Comparison of ENCODE assay signal across 8 cellular contexts in genomic region chr19:32464279-32464678, GRCh38. TPM values are rescaled to one million over a fixed set of nuclear protein-coding genes. Genes with fewer than 3 reads are reported as not detected.
DNase-seq lines count a peak whose midpoint lies in the region; ATAC-seq, FAIRE-seq and TF ChIP-seq lines count a peak whose summit lies in the region.

No MANE protein-coding gene starts in this region.

- peak; percentile 74 for FAIRE-seq in TTC549 (lab: Jason Lieb, UNC)

- intact Hi-C loops in right lobe of liver (cut with DNase I) (no loop called here), head of caudate nucleus (cut with DNase I) (no loop called here)

- H3K9me3 ChIP-seq in right lobe of liver: no peaks in the 10 kb centered on the region

- no peak overlapping the region for H3K4me3 ChIP-seq in right lobe of liver

- TF ChIP-seq POLR2A in right lobe of liver (IDR thresholded peaks at IDR 0.05): no peak

- H3K36me3 ChIP-seq in right lobe of liver: no peaks in the 10 kb centered on the region

- TF ChIP-seq CTCF in right lobe of liver (IDR thresholded peaks at IDR 0.05): peak; percentile 29 to 51 (median 46)

- no peak for ATAC-seq in right lobe of liver
- ATAC-seq in GM19023 (IDR thresholded peaks at IDR 0.05; ENCODE audit: unreplicated experiment): no peak

- DNase-seq in EH (ENCODE audit: low read depth) (peak; percentile 21), LHCN-M2 (ENCODE audit: low read depth) (peak; percentile 35), right lobe of liver (no peak), head of caudate nucleus (no peak), anterior cingulate cortex (lab: John Stamatoyannopoulos, UW) (no peak), hepatic stellate cell (ENCODE audit: low spot score) (no peak)

- no peaks in the 10 kb centered on the region for H3K27me3 ChIP-seq in right lobe of liver

- 45% methylated on average over 2 of the region's 2 CpGs for WGBS in right lobe of liver (ENCODE audit: insufficient coverage, low coverage, low lambda C conversion rate, missing lambda C conversion rate)

- no peak overlapping the region for H3K27ac ChIP-seq in right lobe of liver

- no peaks in the 10 kb centered on the region for H3K4me1 ChIP-seq in right lobe of liver

RNA-seq across cellular contexts. Expression of gene DPY19L3, which starts 58.7 kb away (rescaled TPM):
- 13.0 and 15.7 TPM in 2 replicates for total RNA-seq in LHCN-M2 (2014; rRNA removed)
- polyA plus RNA-seq in LHCN-M2 (2012): 4.8 TPM
- total RNA-seq in right lobe of liver: 10 to 100 TPM in 4 of 6 experiments, 1 to 10 TPM in 2; 8.0 to 13.5 (median 12.4) TPM

Comparison
In these comparisons a context has a peak if more than half of its experiments do, and no peak if none do; other contexts are left out.
1. DNase-seq: peak in EH (single experiment) and LHCN-M2 (single experiment); none in right lobe of liver (0 of 3), head of caudate nucleus (0 of 42), anterior cingulate cortex (0 of 58) and hepatic stellate cell (single experiment).